Comparison of ENCODE assay signal across 9 cellular contexts in the genomic region with DNA sequence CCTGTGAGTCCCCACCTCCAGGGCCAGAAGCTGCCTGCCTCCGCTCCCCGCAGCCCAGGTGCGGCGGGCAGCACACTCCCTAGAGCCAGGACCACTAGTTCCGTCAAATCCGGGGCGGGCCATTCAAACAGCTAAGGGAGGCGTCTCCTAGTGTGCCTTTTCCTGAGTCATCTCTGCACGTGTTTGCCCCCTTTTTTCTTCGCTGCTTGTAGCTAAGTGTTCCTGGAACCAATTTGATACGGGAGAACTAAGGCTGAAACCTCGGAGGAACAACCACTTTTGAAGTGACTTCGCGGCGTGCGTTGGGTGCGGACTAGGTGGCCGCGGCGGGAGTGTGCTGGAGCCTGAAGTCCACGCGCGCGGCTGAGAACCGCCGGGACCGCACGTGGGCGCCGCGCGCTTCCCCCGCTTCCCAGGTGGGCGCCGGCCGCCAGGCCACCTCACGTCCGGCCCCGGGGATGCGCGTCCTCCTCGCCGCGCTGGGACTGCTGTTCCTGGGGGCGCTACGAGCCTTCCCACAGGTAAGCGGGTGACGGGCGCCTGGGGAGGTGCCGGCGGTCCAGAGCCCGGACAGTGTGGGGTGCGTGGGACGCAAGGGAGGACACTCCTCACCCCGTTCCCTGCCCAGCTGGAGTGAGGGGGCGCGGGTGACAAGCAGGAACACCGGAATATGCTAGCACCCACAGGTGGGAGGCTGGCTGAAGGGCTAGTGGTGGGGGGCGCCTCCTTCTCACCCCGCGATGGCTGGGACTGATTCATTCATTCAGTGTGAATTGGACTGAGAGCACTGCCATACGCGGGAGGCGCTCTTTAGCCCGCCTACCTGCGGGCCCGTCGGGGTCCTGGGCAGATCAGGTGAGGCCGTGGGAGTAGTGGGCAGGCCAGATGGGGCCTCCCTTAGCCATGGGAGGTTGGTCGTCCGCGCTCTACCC. TPM values are rescaled to one million over a fixed set of nuclear protein-coding genes. Genes with fewer than 3 reads are reported as not detected.
DNase-seq lines count a peak whose midpoint lies in the region; ATAC-seq and TF ChIP-seq lines count a peak whose summit lies in the region.
"Had no signal": no experiment of that assay in that cellular context is flagged by ENCODE, and none has a peak within 500 bp of the region (broad histone marks: within the 10 kb centered on the region; RNA-seq: fewer than 3 reads in every experiment).

TSS of gene TNFRSF8 (plus strand) at position 163 of the 932 bp plus-strand sequence. CDS start at position 459, 296 bp downstream.

- no peak within 1 kb of the TSS for H4K5ac ChIP-seq in IMR-90 (ENCODE audit: low read depth, low read length)

- no peak within 1 kb of the TSS for H2BK15ac ChIP-seq in IMR-90 (ENCODE audit: low read depth, low read length)

- H3K4me2 ChIP-seq in DND-41 (ENCODE audit: insufficient read depth, low read length) (peak within 1 kb of the TSS; percentile 70), IMR-90 (ENCODE audit: low read depth, low read length) (peak within 1 kb of the TSS; percentile 34)

- H3K14ac ChIP-seq in IMR-90 (replicated peaks; ENCODE audit: low read depth, low read length) = no peak within 1 kb of the TSS

- no peaks in the 10 kb centered on the region for H4K20me1 ChIP-seq in DND-41 (ENCODE audit: insufficient read depth, low read length)
- no peaks in the 10 kb centered on the region for H4K20me1 ChIP-seq in IMR-90 (ENCODE audit: insufficient read depth, low read length)

- H2BK5ac ChIP-seq in IMR-90 (ENCODE audit: low read depth, low read length, poor library complexity, severe bottlenecking) = no peak within 1 kb of the TSS

- no peak within 1 kb of the TSS for H4K91ac ChIP-seq in IMR-90 (ENCODE audit: insufficient read depth, low read depth, low read length)

- intact Hi-C loops in IMR-90 (cut with micrococcal nuclease) = no loop called here

- peak within 1 kb of the TSS in 1 of 2 experiments; percentile 55; a peak in 2 of 4 replicates for H3K4me3 ChIP-seq in DND-41 (ENCODE audit: low read depth in 1 of 2, low read length in 2 of 2)
- peak within 1 kb of the TSS; percentile 7 for H3K4me3 ChIP-seq in IMR-90 (ENCODE audit: insufficient read depth, low read depth, low read length)
- H3K4me3 ChIP-seq: lung had no signal

- H3K27ac Mint-ChIP-seq in activated naive CD8-positive, alpha-beta T cell treated with anti-CD3 and anti-CD28 coated beads for 36 hours = no peak within 1 kb of the TSS
- H3K27ac Mint-ChIP-seq in naive B cell = no peak within 1 kb of the TSS

- ATAC-seq in DND-41 (ENCODE audit: insufficient read depth, low read depth) (peak; percentile 87), IMR-90 (ENCODE audit: low read depth) (no peak), naive B cell (ENCODE audit: low read depth in 2 of 2) (peak; percentile 36 to 54), HG02642 (IDR thresholded peaks at IDR 0.05; ENCODE audit: poor library complexity, unreplicated experiment) (no peak), GM21786 (IDR thresholded peaks at IDR 0.05; ENCODE audit: unreplicated experiment) (no peak)

- no peak for TF ChIP-seq RAD21 in IMR-90 (IDR thresholded peaks at IDR 0.05; ENCODE audit: low read length)

- no peak within 1 kb of the TSS for H3K18ac ChIP-seq in IMR-90 (ENCODE audit: low read depth, low read length)

- peaks cover 71% of the 10 kb centered on the region for H3K27me3 Mint-ChIP-seq in activated naive CD8-positive, alpha-beta T cell treated with anti-CD3 and anti-CD28 coated beads for 36 hours
- H3K27me3 Mint-ChIP-seq in naive B cell = peaks cover 41 to 74% (median 69%) of the 10 kb centered on the region in 3 donors

- no peaks in the 10 kb centered on the region for H3K9me3 Mint-ChIP-seq in activated naive CD8-positive, alpha-beta T cell treated with anti-CD3 and anti-CD28 coated beads for 36 hours
- peaks cover 0 to 4% (median under 1%) of the 10 kb centered on the region in 7 donors for H3K9me3 Mint-ChIP-seq in naive B cell

- TF ChIP-seq CTCF in DND-41 (IDR thresholded peaks at IDR 0.05; ENCODE audit: borderline replicate concordance, extremely low read depth, low read length, poor library complexity, severe bottlenecking) (no peak), IMR-90 (conservative IDR thresholded peaks at IDR 0.05; ENCODE audit: low read depth, low read length) (no peak)

- H2AFZ ChIP-seq in DND-41 (ENCODE audit: low read depth, low read length) (peak within 1 kb of the TSS; percentile 47), IMR-90 (replicated peaks; ENCODE audit: low read length, poor library complexity) (peak within 1 kb of the TSS; percentile 56)

- H3K36me3 ChIP-seq in DND-41 (ENCODE audit: insufficient read depth, low read length) (no peaks in the 10 kb centered on the region), IMR-90 (ENCODE audit: control insufficient read depth, insufficient read depth, low read length) (no peaks in the 10 kb centered on the region)

- H3K9ac ChIP-seq in DND-41 (ENCODE audit: low read depth, low read length) (peak within 1 kb of the TSS; percentile 45), IMR-90 (ENCODE audit: low read depth, low read length) (no peak within 1 kb of the TSS)

- no peak within 1 kb of the TSS for H3K56ac ChIP-seq in IMR-90 (ENCODE audit: extremely low read depth, insufficient read depth, low read length)

- H2BK120ac ChIP-seq in IMR-90 (ENCODE audit: low read depth, low read length) = no peak within 1 kb of the TSS

- dilution Hi-C loops in IMR-90 (cut with HindIII; ENCODE audit: low sequenced_read_pairs, unreplicated experiment) = no loop called here

- H3K27ac ChIP-seq in DND-41 (ENCODE audit: low read length) (peak within 1 kb of the TSS; percentile 58), IMR-90 (ENCODE audit: insufficient read depth, low read length) (no peak within 1 kb of the TSS)

- no peak within 1 kb of the TSS for H3K4ac ChIP-seq in IMR-90 (ENCODE audit: low read depth, low read length)

- H3K4me3 Mint-ChIP-seq in activated naive CD8-positive, alpha-beta T cell treated with anti-CD3 and anti-CD28 coated beads for 36 hours = peak within 1 kb of the TSS; percentile 59
- peak within 1 kb of the TSS; percentile 27 to 89 (median 73) for H3K4me3 Mint-ChIP-seq in naive B cell

- DNase-seq in DND-41 (peak; percentile 85), IMR-90 (peak; percentile 35), naive B cell (no peak), T1000 (lab: John Stamatoyannopoulos, UW) (no peak), hepatic stellate cell (ENCODE audit: low spot score) (no peak)
- DNase-seq in activated naive CD8-positive, alpha-beta T cell treated with anti-CD3 and anti-CD28 coated beads for 36 hours = peak; percentile 61

- H3K36me3 Mint-ChIP-seq in activated naive CD8-positive, alpha-beta T cell treated with anti-CD3 and anti-CD28 coated beads for 36 hours = peaks cover 4% of the 10 kb centered on the region
- H3K36me3 Mint-ChIP-seq in naive B cell = peaks cover 0 to 6% of the 10 kb centered on the region in 2 donors

- POLR2A ChIA-PET in IMR-90 (lab: Charles Lee; ENCODE audit: unreplicated experiment) = no interaction called here

- no TSS peak for BruUV-seq in IMR-90 (replicated peaks; lab: Mats Ljungman, UMichigan)

- H2AK9ac ChIP-seq in IMR-90 (replicated peaks; ENCODE audit: low read depth, low read length, poor library complexity) = no peak within 1 kb of the TSS

- WGBS in IMR-90 (ENCODE audit: extremely low coverage in 2 of 2, insufficient read length in 1 of 2), 2 experiments = 9% methylated on average over 48 of the region's 72 CpGs; no CpG with 5 or more reads in 1 of the 2 experiments

- in situ Hi-C loops in IMR-90 (cut with MboI; ENCODE audit: low sequenced_read_pairs) = no loop called here

- H3K27me3 ChIP-seq in DND-41 (ENCODE audit: insufficient read depth, low read length, poor library complexity) = no peaks in the 10 kb centered on the region
- H3K27me3 ChIP-seq in IMR-90 (ENCODE audit: control insufficient read depth, insufficient read depth, low read length) = peaks cover 55% of the 10 kb centered on the region

- CTCF ChIA-PET in IMR-90 (lab: Yijun Ruan, JAX) = no interaction called here

- no peak within 1 kb of the TSS for H3K23ac ChIP-seq in IMR-90 (ENCODE audit: low read depth, low read length)

- H3K79me1 ChIP-seq in IMR-90 (ENCODE audit: low read depth in 1 of 2, low read length in 2 of 2) = no peaks in the 10 kb centered on the region

- H3K4me1 ChIP-seq in DND-41 (ENCODE audit: insufficient read depth, low read length) (peaks cover 44% of the 10 kb centered on the region), IMR-90 (ENCODE audit: control insufficient read depth, insufficient read depth, low read length) (peaks cover 6% of the 10 kb centered on the region)

- H2AK5ac ChIP-seq in IMR-90 (ENCODE audit: low read depth, low read length) = no peak within 1 kb of the TSS

- peaks cover 9% of the 10 kb centered on the region for H3K79me2 ChIP-seq in DND-41 (ENCODE audit: insufficient read depth, low read length)

- H4K8ac ChIP-seq in IMR-90 (ENCODE audit: low read depth in 2 of 2, low read length in 2 of 2) = no peak within 1 kb of the TSS

- no peak within 1 kb of the TSS for H2BK20ac ChIP-seq in IMR-90 (ENCODE audit: low read depth, low read length)

- TF ChIP-seq POLR2A in IMR-90 (IDR thresholded peaks at IDR 0.05; ENCODE audit: low read depth, low read length) = no peak

- no peaks in the 10 kb centered on the region for H3K9me1 ChIP-seq in IMR-90 (ENCODE audit: insufficient read depth, low read length)

- H3K9me3 ChIP-seq in DND-41 (ENCODE audit: insufficient read depth, low read length, severe bottlenecking) (no peaks in the 10 kb centered on the region), IMR-90 (ENCODE audit: control insufficient read depth, insufficient read depth, low read length) (peaks cover 7% of the 10 kb centered on the region)

- peaks cover 50% of the 10 kb centered on the region for H3K4me1 Mint-ChIP-seq in activated naive CD8-positive, alpha-beta T cell treated with anti-CD3 and anti-CD28 coated beads for 36 hours
- peaks cover 21 to 28% (median 23%) of the 10 kb centered on the region in 3 donors for H3K4me1 Mint-ChIP-seq in naive B cell

TF ChIP-seq in IMR-90, 13 proteins besides CTCF, POLR2A, EP300 and RAD21 (continues in another document):
- no peak for TF ChIP-seq NFE2L2 (IDR thresholded peaks at IDR 0.05; ENCODE audit: low read depth, low read length)
- TF ChIP-seq USF2 (IDR thresholded peaks at IDR 0.05; ENCODE audit: low read depth, low read length) = peak; percentile 12; the same call in 1 of the 2 replicates
- TF ChIP-seq BHLHE40 (IDR thresholded peaks at IDR 0.05; ENCODE audit: low read depth, low read length) = peak; percentile 71; the same call in 1 of the 2 replicates

RNA-seq across cellular contexts. Expression of gene TNFRSF8, which starts in this region (rescaled TPM):
- total RNA-seq in IMR-90 (2012; rRNA removed) = under 0.01 TPM in 2 replicates
- polyA plus RNA-seq in IMR-90 (2012; rRNA removed) (0.31 and 0.37 TPM in 2 replicates), naive B cell (ENCODE audit: low read depth in 6 of 6) (not detected)
- polyA plus RNA-seq in IMR-90 (2012; cell fraction: cytosol; rRNA removed) = 0.35 and 0.56 TPM in 2 replicates
- polyA plus RNA-seq in IMR-90 (2012; cell fraction: nucleus; rRNA removed; ENCODE audit: low replicate concordance) = 0.54 and 0.72 TPM in 2 replicates
- total RNA-seq in activated naive CD8-positive, alpha-beta T cell treated with anti-CD3 and anti-CD28 coated beads for 36 hours = 1 to 10 TPM; 1.9 to 2.6 TPM

Comparison
In these comparisons a context has a peak if more than half of its experiments do, and no peak if none do; other contexts are left out.
1. Peak in DNase-seq, H3K4me3 ChIP-seq and H3K4me2 ChIP-seq in IMR-90; RNA of the gene not detected or under 1 TPM.
2. Peak in ATAC-seq in naive B cell; RNA of the gene not detected or under 1 TPM.
3. DNase-seq: peak in DND-41 (single experiment) and activated naive CD8-positive, alpha-beta T cell treated with anti-CD3 and anti-CD28 coated beads for 36 hours (single experiment); none in naive B cell (single experiment), T1000 (single experiment) and hepatic stellate cell (single experiment).